ENCODE assay signal across 8 cellular contexts in genomic region chr4:25172964-25173917, GRCh38. TPM values are rescaled to one million over a fixed set of nuclear protein-coding genes. Genes with fewer than 3 reads are reported as not detected.
DNase-seq lines count a peak whose midpoint lies in the region; ATAC-seq and TF ChIP-seq lines count a peak whose summit lies in the region.

No MANE protein-coding gene starts in this region.

- peak overlapping the region; percentile 31 for H3K9ac ChIP-seq in PC-3 (ENCODE audit: low read length)
- H3K9ac ChIP-seq in H9 (ENCODE audit: extremely low read depth, insufficient read length, low read length), result no peak overlapping the region

- H3T11ph ChIP-seq in H9 (ENCODE audit: low read length), result no peak overlapping the region

- H3K27ac Mint-ChIP-seq in H9, result no peak overlapping the region; a peak in 1 of 7 replicates

- 43 to 59% methylated on average over 3 of the region's 3 CpGs for WGBS in esophagus squamous epithelium, 2 donors
- no CpG with 5 or more reads among the region's 3 CpGs for WGBS in H9 (ENCODE audit: extremely low coverage, insufficient read length, low lambda C conversion rate)

- no peaks in the 10 kb centered on the region for H3K23me2 ChIP-seq in H9 (ENCODE audit: insufficient read length, low read depth, low read length, poor library complexity, severe bottlenecking)

- BruUV-seq in PC-3 (replicated peaks; lab: Mats Ljungman, UMichigan), result no TSS peak

- H2BK120ac ChIP-seq in H9 (ENCODE audit: low read depth, low read length, poor library complexity, severe bottlenecking), result no peak overlapping the region

- no peak overlapping the region for H2BK20ac ChIP-seq in H9 (ENCODE audit: low read depth, low read length, poor library complexity, severe bottlenecking)

- H3K36me3 ChIP-seq in PC-3 (ENCODE audit: low read depth, low read length) (0 out of 2 replicates have a peak, but pooled peaks cover 4% of the 10 kb centered on the region), esophagus squamous epithelium (no peaks in the 10 kb centered on the region)

- POLR2A ChIA-PET in PC-3 (lab: Charles Lee; ENCODE audit: unreplicated experiment), result no interaction called here

- H4K20me1 ChIP-seq in PC-3 (ENCODE audit: low read length) (no peaks in the 10 kb centered on the region), H9 (ENCODE audit: control insufficient read depth, insufficient read depth, insufficient read length) (no peaks in the 10 kb centered on the region)

- no peak overlapping the region for H4K8ac ChIP-seq in H9 (replicated peaks; ENCODE audit: insufficient read length, low read depth, low read length)

- no peak overlapping the region for H2BK15ac ChIP-seq in H9 (ENCODE audit: low read depth, low read length)

- no peak overlapping the region for H3K4me3 Mint-ChIP-seq in H9

- no peak overlapping the region for H2AK5ac ChIP-seq in H9 (ENCODE audit: insufficient read length, low read length)

- no peak overlapping the region for H2AFZ ChIP-seq in PC-3 (ENCODE audit: low read length)
- no peak overlapping the region for H2AFZ ChIP-seq in H9 (ENCODE audit: low read length)

- H3K4me1 ChIP-seq in PC-3 (ENCODE audit: insufficient read depth, low read length) (peaks cover 36% of the 10 kb centered on the region), esophagus squamous epithelium (peaks cover 12 to 23% (median 16%) of the 10 kb centered on the region in 3 donors), H9 (ENCODE audit: insufficient read depth, low read length) (no peaks in the 10 kb centered on the region)

- H3K79me2 ChIP-seq in PC-3 (ENCODE audit: low read length), result no peaks in the 10 kb centered on the region
- no peaks in the 10 kb centered on the region for H3K79me2 ChIP-seq in H9 (ENCODE audit: insufficient read depth, low read length)

- H3K4me3 ChIP-seq in PC-3 (ENCODE audit: low read length), result peak overlapping the region; percentile 34
- no peak overlapping the region for H3K4me3 ChIP-seq in esophagus squamous epithelium

- H3K27ac ChIP-seq in PC-3 (ENCODE audit: low read length) (peak overlapping the region; percentile 93), esophagus squamous epithelium (peak overlapping the region; percentile 43 to 57 (median 50)), H9 (ENCODE audit: insufficient read length, low read depth, low read length) (no peak overlapping the region)

- peaks cover 0 to 7% of the 10 kb centered on the region in 2 experiments; a peak in 1 of 4 replicates for H3K4me1 Mint-ChIP-seq in H9

- H3K9me3 Mint-ChIP-seq in H9, result no peaks in the 10 kb centered on the region; a peak in 1 of 5 replicates

- CTCF ChIA-PET in PC-3 (lab: Charles Lee), result interaction anchor here (0.5 to 0.6 kb wide), 2 partner anchors 12 to 139 kb away, joined by 4 to 8 read pairs; partner anchors contain the start of gene ZCCHC4

- no peak overlapping the region for H2BK5ac ChIP-seq in H9 (ENCODE audit: insufficient read length, low read length)

- peak overlapping the region; percentile 69 for H3K4me2 ChIP-seq in PC-3 (ENCODE audit: low read length)
- no peak overlapping the region for H3K4me2 ChIP-seq in H9 (ENCODE audit: insufficient read depth, insufficient read length, low read length)

- no peak overlapping the region for H2BK12ac ChIP-seq in H9 (ENCODE audit: insufficient read length, low read depth, low read length)

- H3K27me3 Mint-ChIP-seq in H9 (ENCODE audit: low read depth), result no peaks in the 10 kb centered on the region

- H3K79me1 ChIP-seq in H9 (ENCODE audit: insufficient read depth, low read depth, low read length, poor library complexity, severe bottlenecking), result no peaks in the 10 kb centered on the region

- intact Hi-C loops in PC-3 (cut with micrococcal nuclease), result loop anchor here (1.0 kb wide), 1 partner anchor 12 kb away; no protein-coding TSS in a partner anchor
- intact Hi-C loops in esophagus squamous epithelium (cut with DNase I), result no loop called here

- H3K9me2 ChIP-seq in PC-3 (replicated peaks; ENCODE audit: low read length), result no peaks in the 10 kb centered on the region

- DNase-seq in Caki2 (ENCODE audit: low read depth), result peak; percentile 72
- DNase-seq in HCEC 1CT, result peak; percentile 95
- DNase-seq in PC-3, result peak; percentile 97
- DNase-seq in esophagus squamous epithelium (lab: John Stamatoyannopoulos, UW), result no peak
- DNase-seq in pons (ENCODE audit: low spot score), result peak; percentile 59
- no peak for DNase-seq in H9
- no peak for DNase-seq in T-helper 1 cell

- no peak for TF ChIP-seq POLR2A in esophagus squamous epithelium (IDR thresholded peaks at IDR 0.05)

- ATAC-seq in PC-3 (peak; percentile 93), GM21717 (IDR thresholded peaks at IDR 0.05; ENCODE audit: unreplicated experiment) (no peak)

- H3K9me3 ChIP-seq in PC-3 (ENCODE audit: low read length), result no peaks in the 10 kb centered on the region
- H3K9me3 ChIP-seq in esophagus squamous epithelium, result no peaks in the 10 kb centered on the region
- H3K9me3 ChIP-seq in H9 (ENCODE audit: control insufficient read depth, low read depth, low read length), result no peaks in the 10 kb centered on the region

- no peak overlapping the region for H3K14ac ChIP-seq in H9 (ENCODE audit: insufficient read depth, low read length)

- no peaks in the 10 kb centered on the region for H3K36me3 Mint-ChIP-seq in H9 (ENCODE audit: insufficient read depth in 1 of 3, low read depth in 3 of 3)

- no peak overlapping the region for H3K56ac ChIP-seq in H9 (ENCODE audit: insufficient read length, low read depth, low read length)

- no peak overlapping the region for H3K4ac ChIP-seq in H9 (ENCODE audit: low read depth, low read length)

- no peak overlapping the region for H3K18ac ChIP-seq in H9 (ENCODE audit: insufficient read length, low read depth, low read length)

- H3K27me3 ChIP-seq in PC-3 (ENCODE audit: low read length) (no peaks in the 10 kb centered on the region), esophagus squamous epithelium (no peaks in the 10 kb centered on the region), H9 (ENCODE audit: insufficient read depth, low read length) (no peaks in the 10 kb centered on the region)

- no peak overlapping the region for H4K5ac ChIP-seq in H9 (ENCODE audit: insufficient read length, low read depth, low read length)

- TF ChIP-seq CTCF in PC-3 (conservative IDR thresholded peaks at IDR 0.05; ENCODE audit: low read depth, low read length), result no peak
- no peak for TF ChIP-seq CTCF in esophagus squamous epithelium (IDR thresholded peaks at IDR 0.05)
- no peak for TF ChIP-seq CTCF in H9 (conservative IDR thresholded peaks at IDR 0.05)

- no peak overlapping the region for H4K91ac ChIP-seq in H9 (ENCODE audit: insufficient read length, low read depth, low read length)

- peaks cover 14% of the 10 kb centered on the region for H3F3A ChIP-seq in PC-3 (ENCODE audit: low read length, unreplicated experiment)

- no peak overlapping the region for H3K23ac ChIP-seq in H9 (ENCODE audit: insufficient read length, low read depth, low read length)

- in situ Hi-C loops in Caki2 (cut with HindIII; ENCODE audit: low pct_unique_long_range_greater_than_20kb, low sequenced_read_pairs), result no loop called here

RNA-seq across cellular contexts. Expression of gene SEPSECS, which starts 13.0 kb away (rescaled TPM):
- total RNA-seq in Caki2 (2014; rRNA removed; shearing (Covaris generic); ENCODE audit: low replicate concordance), result 2.9 and 3.7 TPM in 2 replicates
- total RNA-seq in PC-3 (2014; rRNA removed), result 3.1 and 5.2 TPM in 2 replicates
- total RNA-seq in esophagus squamous epithelium, result 1 to 10 TPM; 3.0 to 7.2 (median 4.4) TPM
- total RNA-seq in H9 (2021), result 4.2 and 5.4 TPM in 2 replicates

Comparison
In these comparisons a context has a peak if more than half of its experiments do, and no peak if none do; other contexts are left out.
1. DNase-seq: peak in Caki2 (single experiment), HCEC 1CT (single experiment), PC-3 (single experiment) and pons (single experiment); none in esophagus squamous epithelium (single experiment), H9 (single experiment) and T-helper 1 cell (0 of 5).